38 cellular contexts compared by ENCODE assay signal in genomic region chr17:35155246-35155645, GRCh38. TPM values are rescaled to one million over a fixed set of nuclear protein-coding genes. Genes with fewer than 3 reads are reported as not detected.
"Had no signal": no experiment of that assay in that cellular context is flagged by ENCODE, and none has a peak within 500 bp of the region (broad histone marks: within the 10 kb centered on the region; RNA-seq: fewer than 3 reads in every experiment).

No MANE protein-coding gene starts in this region.

- H3K4me1 Mint-ChIP-seq: activated B cell treated with CpG ODN at 0.5 μM for 24 hours had no signal

- H3K36me3 ChIP-seq: adrenal gland, brain microvascular endothelial cell, breast epithelium had no signal

- H3K9me3 ChIP-seq: adrenal gland, body of pancreas, breast epithelium had no signal

- H3K4me1 ChIP-seq: adrenal gland, body of pancreas, breast epithelium had no signal

- H3K36me3 Mint-ChIP-seq: activated CD4-positive, alpha-beta memory T cell treated with anti-CD3 and anti-CD28 coated beads for 36 hours; activated naive CD4-positive, alpha-beta T cell treated with anti-CD3 and anti-CD28 coated beads, Interleukin-2, amount 50 U/mL, for 72 hours; activated naive CD8-positive, alpha-beta T cell treated with anti-CD3 and anti-CD28 coated beads for 36 hours; T-cell had no signal

- H3K9me3 Mint-ChIP-seq: activated B cell treated with CpG ODN at 0.5 μM for 24 hours; activated CD4-positive, alpha-beta memory T cell treated with anti-CD3 and anti-CD28 coated beads for 36 hours; activated CD8-positive, alpha-beta T cell treated with anti-CD3 and anti-CD28 coated beads for 36 hours; activated naive CD4-positive, alpha-beta T cell treated with anti-CD3 and anti-CD28 coated beads for 36 hours; activated naive CD8-positive, alpha-beta T cell treated with anti-CD3 and anti-CD28 coated beads for 36 hours; activated T-cell treated with anti-CD3 and anti-CD28 coated beads, Interleukin-2, amount 50 U/mL, for 4 hours; activated T-cell treated with anti-CD3 and anti-CD28 coated beads, Interleukin-2, amount 50 U/mL, for 72 hours; activated T-helper 1 cell treated with anti-CD3 and anti-CD28 coated beads, Interleukin-12 subunit alpha, Interleukin-12 subunit beta, Interleukin-2, Interleukin-4 antibody, amounts not matched to agents 30 ng/mL and 10 ng/mL and 1 ng/mL, durations not matched to agents 14 hours and 24 hours and 36 hours; activated T-helper 17 cell treated with anti-CD3 and anti-CD28 coated beads, Interleukin-2, amount 50 U/mL, for 72 hours; T-cell; T-helper 1 cell treated with Interleukin-12 subunit alpha and Interleukin-12 subunit beta and Interleukin-4 antibody, amounts not matched to agents 30 μg/mL and 1 μg/mL, for 36 hours; T-helper 2 cell treated with Interferon-gamma antibody and Interleukin-4, amounts not matched to agents 5 μg/mL and 100 μg/mL, for 36 hours had no signal

- DNase-seq: activated B cell treated with CpG ODN at 0.5 μM for 24 hours; activated CD4-positive, alpha-beta memory T cell treated with anti-CD3 and anti-CD28 coated beads for 36 hours; activated CD4-positive, alpha-beta T cell treated with anti-CD3 and anti-CD28 coated beads for 4 hours; activated CD4-positive, alpha-beta T cell treated with anti-CD3 and anti-CD28 coated beads, Interleukin-2, amount 10 ng/mL, durations not matched to agents 24 days and 14 days; activated CD4-positive, alpha-beta T cell treated with anti-CD3 and anti-CD28 coated beads, Interleukin-2, amount 50 U/mL, for 1 hour; activated CD4-positive, alpha-beta T cell treated with anti-CD3 and anti-CD28 coated beads, Interleukin-2, amount 50 U/mL, for 4 hours; activated CD4-positive, CD25-positive, alpha-beta regulatory T cell treated with anti-CD3 and anti-CD28 coated beads, Interleukin-2, amount 50 U/mL, for 72 hours; activated CD8-positive, alpha-beta memory T cell treated with anti-CD3 and anti-CD28 coated beads, Interleukin-2, amount 50 U/mL, for 4 hours; activated CD8-positive, alpha-beta T cell treated with anti-CD3 and anti-CD28 coated beads for 36 hours; activated effector memory CD4-positive, alpha-beta T cell treated with anti-CD3 and anti-CD28 coated beads, Interleukin-2, amount 50 U/mL, for 16 hours; activated gamma-delta T cell treated with Interleukin-2 at 50 U/mL for 16 hours; activated naive CD4-positive, alpha-beta T cell; activated naive CD4-positive, alpha-beta T cell treated with anti-CD3 and anti-CD28 coated beads for 36 hours; activated naive CD4-positive, alpha-beta T cell treated with anti-CD3 and anti-CD28 coated beads, Interleukin-2, amount 50 U/mL, for 16 hours; activated naive CD8-positive, alpha-beta T cell treated with anti-CD3 and anti-CD28 coated beads for 36 hours; activated T-cell treated with anti-CD3 and anti-CD28 coated beads for 4 hours; activated T-cell treated with anti-CD3 and anti-CD28 coated beads, Interleukin-2, amount 50 U/mL, for 1 hour; activated T-cell treated with anti-CD3 and anti-CD28 coated beads, Interleukin-2, amount 50 U/mL, for 4 hours; activated T-cell treated with anti-CD3 and anti-CD28 coated beads, Interleukin-2, amount 50 U/mL, for 72 hours; adrenal gland; amniotic stem cell; body of pancreas; brain microvascular endothelial cell; central memory CD4-positive, alpha-beta T cell; T-cell; T-helper 2 cell; T-helper 9 cell had no signal

- ATAC-seq: activated CD8-positive, alpha-beta T cell treated with anti-CD3 and anti-CD28 coated beads for 36 hours; activated naive CD4-positive, alpha-beta T cell treated with anti-CD3 and anti-CD28 coated beads, Interleukin-2, amount 50 U/mL, for 72 hours; activated T-cell treated with anti-CD3 and anti-CD28 coated beads, Interleukin-2, amount 50 U/mL, for 4 hours; activated T-cell treated with anti-CD3 and anti-CD28 coated beads, Interleukin-2, amount 50 U/mL, for 72 hours; activated T-helper 17 cell treated with anti-CD3 and anti-CD28 coated beads, Interleukin-2, amount 50 U/mL, for 72 hours; body of pancreas; T-cell had no signal

- H3K4me3 Mint-ChIP-seq: activated B cell treated with CpG ODN at 0.5 μM for 24 hours; activated CD4-positive, alpha-beta T cell treated with anti-CD3 and anti-CD28 coated beads, Interleukin-2, amount 10 ng/mL, durations not matched to agents 24 days and 14 days; activated CD8-positive, alpha-beta T cell treated with anti-CD3 and anti-CD28 coated beads for 36 hours; activated naive CD4-positive, alpha-beta T cell treated with anti-CD3 and anti-CD28 coated beads for 36 hours; activated naive CD8-positive, alpha-beta T cell treated with anti-CD3 and anti-CD28 coated beads for 36 hours; activated T-cell treated with anti-CD3 and anti-CD28 coated beads, Interleukin-2, amount 50 U/mL, for 4 hours; activated T-cell treated with anti-CD3 and anti-CD28 coated beads, Interleukin-2, amount 50 U/mL, for 72 hours; activated T-helper 1 cell treated with anti-CD3 and anti-CD28 coated beads, Interleukin-12 subunit alpha, Interleukin-12 subunit beta, Interleukin-2, Interleukin-4 antibody, amounts not matched to agents 30 ng/mL and 10 ng/mL and 1 ng/mL, durations not matched to agents 14 hours and 24 hours and 36 hours; activated T-helper 17 cell treated with anti-CD3 and anti-CD28 coated beads, Interleukin-2, amount 50 U/mL, for 72 hours; T-cell; T-helper 1 cell treated with Interleukin-12 subunit alpha and Interleukin-12 subunit beta and Interleukin-4 antibody, amounts not matched to agents 30 μg/mL and 1 μg/mL, for 36 hours; T-helper 2 cell treated with Interferon-gamma antibody and Interleukin-4, amounts not matched to agents 5 μg/mL and 100 μg/mL, for 36 hours had no signal

- H3K27ac ChIP-seq: adrenal gland, body of pancreas, brain microvascular endothelial cell, breast epithelium, VCaP had no signal

- H3K27ac Mint-ChIP-seq: activated B cell treated with CpG ODN at 0.5 μM for 24 hours; activated CD4-positive, alpha-beta memory T cell treated with anti-CD3 and anti-CD28 coated beads for 36 hours; activated CD4-positive, alpha-beta T cell treated with anti-CD3 and anti-CD28 coated beads, Interleukin-2, amount 10 ng/mL, durations not matched to agents 24 days and 14 days; activated CD8-positive, alpha-beta T cell treated with anti-CD3 and anti-CD28 coated beads for 36 hours; activated naive CD4-positive, alpha-beta T cell treated with anti-CD3 and anti-CD28 coated beads for 36 hours; activated naive CD4-positive, alpha-beta T cell treated with anti-CD3 and anti-CD28 coated beads, Interleukin-2, amount 50 U/mL, for 72 hours; activated naive CD8-positive, alpha-beta T cell treated with anti-CD3 and anti-CD28 coated beads for 36 hours; activated T-cell treated with anti-CD3 and anti-CD28 coated beads, Interleukin-2, amount 50 U/mL, for 72 hours; activated T-helper 1 cell treated with anti-CD3 and anti-CD28 coated beads, Interleukin-12 subunit alpha, Interleukin-12 subunit beta, Interleukin-2, Interleukin-4 antibody, amounts not matched to agents 30 ng/mL and 10 ng/mL and 1 ng/mL, durations not matched to agents 14 hours and 24 hours and 36 hours; activated T-helper 17 cell treated with anti-CD3 and anti-CD28 coated beads, Interleukin-2, amount 50 U/mL, for 72 hours; T-cell; T-helper 1 cell treated with Interleukin-12 subunit alpha and Interleukin-12 subunit beta and Interleukin-4 antibody, amounts not matched to agents 30 μg/mL and 1 μg/mL, for 36 hours; T-helper 2 cell treated with Interferon-gamma antibody and Interleukin-4, amounts not matched to agents 5 μg/mL and 100 μg/mL, for 36 hours had no signal

- H3K27me3 Mint-ChIP-seq: activated CD4-positive, alpha-beta memory T cell treated with anti-CD3 and anti-CD28 coated beads for 36 hours; activated CD8-positive, alpha-beta T cell treated with anti-CD3 and anti-CD28 coated beads for 36 hours; activated naive CD8-positive, alpha-beta T cell treated with anti-CD3 and anti-CD28 coated beads for 36 hours; activated T-helper 17 cell treated with anti-CD3 and anti-CD28 coated beads, Interleukin-2, amount 50 U/mL, for 72 hours; T-cell had no signal

- H3K27me3 ChIP-seq: adrenal gland, body of pancreas, brain microvascular endothelial cell, breast epithelium had no signal

- H3K4me3 ChIP-seq: adrenal gland, body of pancreas, breast epithelium had no signal

RNA-seq across cellular contexts. Expression of gene UNC45B, which starts 7.6 kb away (rescaled TPM):
- total RNA-seq: activated B cell treated with CpG ODN at 0.5 μM for 24 hours; activated CD4-positive, alpha-beta T cell treated with anti-CD3 and anti-CD28 coated beads, Interleukin-2, amount 10 ng/mL, durations not matched to agents 24 days and 14 days; activated CD8-positive, alpha-beta memory T cell treated with anti-CD3 and anti-CD28 coated beads for 36 hours; activated T-cell treated with anti-CD3 and anti-CD28 coated beads, Interleukin-2, amount 50 U/mL, for 4 hours; activated T-helper 1 cell treated with anti-CD3 and anti-CD28 coated beads, Interleukin-12 subunit alpha, Interleukin-12 subunit beta, Interleukin-2, Interleukin-4 antibody, amounts not matched to agents 30 ng/mL and 10 ng/mL and 1 ng/mL, durations not matched to agents 14 hours and 24 hours and 36 hours; activated T-helper 17 cell treated with anti-CD3 and anti-CD28 coated beads, Interleukin-2, amount 50 U/mL, for 72 hours; aorta; body of pancreas; breast epithelium had no signal

RNA-seq across cellular contexts. Expression of gene FNDC8, which starts 33.8 kb away (rescaled TPM):
- total RNA-seq: activated B cell treated with CpG ODN at 0.5 μM for 24 hours; activated CD4-positive, alpha-beta memory T cell treated with anti-CD3 and anti-CD28 coated beads for 36 hours; activated CD4-positive, alpha-beta T cell treated with anti-CD3 and anti-CD28 coated beads, Interleukin-2, amount 10 ng/mL, durations not matched to agents 24 days and 14 days; activated CD8-positive, alpha-beta memory T cell treated with anti-CD3 and anti-CD28 coated beads for 36 hours; activated CD8-positive, alpha-beta T cell treated with anti-CD3 and anti-CD28 coated beads for 36 hours; activated naive CD4-positive, alpha-beta T cell treated with anti-CD3 and anti-CD28 coated beads for 36 hours; activated naive CD4-positive, alpha-beta T cell treated with anti-CD3 and anti-CD28 coated beads, Interleukin-2, amount 50 U/mL, for 72 hours; activated naive CD8-positive, alpha-beta T cell treated with anti-CD3 and anti-CD28 coated beads for 36 hours; activated T-cell treated with anti-CD3 and anti-CD28 coated beads, Interleukin-2, amount 50 U/mL, for 4 hours; activated T-cell treated with anti-CD3 and anti-CD28 coated beads, Interleukin-2, amount 50 U/mL, for 72 hours; activated T-helper 1 cell treated with anti-CD3 and anti-CD28 coated beads, Interleukin-12 subunit alpha, Interleukin-12 subunit beta, Interleukin-2, Interleukin-4 antibody, amounts not matched to agents 30 ng/mL and 10 ng/mL and 1 ng/mL, durations not matched to agents 14 hours and 24 hours and 36 hours; activated T-helper 17 cell treated with anti-CD3 and anti-CD28 coated beads, Interleukin-2, amount 50 U/mL, for 72 hours; adrenal gland; aorta; astrocyte; body of pancreas; breast epithelium; cardiac septum; T-cell had no signal
- polyA plus RNA-seq: adrenal gland, aorta had no signal

RNA-seq across cellular contexts. Expression of gene SLC35G3, which starts 38.9 kb away (rescaled TPM):
- total RNA-seq: activated CD4-positive, alpha-beta memory T cell treated with anti-CD3 and anti-CD28 coated beads for 36 hours; activated CD4-positive, alpha-beta T cell treated with anti-CD3 and anti-CD28 coated beads, Interleukin-2, amount 10 ng/mL, durations not matched to agents 24 days and 14 days; activated CD8-positive, alpha-beta memory T cell treated with anti-CD3 and anti-CD28 coated beads for 36 hours; activated CD8-positive, alpha-beta T cell treated with anti-CD3 and anti-CD28 coated beads for 36 hours; activated naive CD4-positive, alpha-beta T cell treated with anti-CD3 and anti-CD28 coated beads for 36 hours; activated naive CD4-positive, alpha-beta T cell treated with anti-CD3 and anti-CD28 coated beads, Interleukin-2, amount 50 U/mL, for 72 hours; activated naive CD8-positive, alpha-beta T cell treated with anti-CD3 and anti-CD28 coated beads for 36 hours; activated T-cell treated with anti-CD3 and anti-CD28 coated beads, Interleukin-2, amount 50 U/mL, for 4 hours; activated T-cell treated with anti-CD3 and anti-CD28 coated beads, Interleukin-2, amount 50 U/mL, for 72 hours; activated T-helper 1 cell treated with anti-CD3 and anti-CD28 coated beads, Interleukin-12 subunit alpha, Interleukin-12 subunit beta, Interleukin-2, Interleukin-4 antibody, amounts not matched to agents 30 ng/mL and 10 ng/mL and 1 ng/mL, durations not matched to agents 14 hours and 24 hours and 36 hours; activated T-helper 17 cell treated with anti-CD3 and anti-CD28 coated beads, Interleukin-2, amount 50 U/mL, for 72 hours; adrenal gland; aorta; astrocyte; body of pancreas; breast epithelium; cardiac septum; T-cell had no signal
- polyA plus RNA-seq: adrenal gland, aorta had no signal
